In the genomic region with DNA sequence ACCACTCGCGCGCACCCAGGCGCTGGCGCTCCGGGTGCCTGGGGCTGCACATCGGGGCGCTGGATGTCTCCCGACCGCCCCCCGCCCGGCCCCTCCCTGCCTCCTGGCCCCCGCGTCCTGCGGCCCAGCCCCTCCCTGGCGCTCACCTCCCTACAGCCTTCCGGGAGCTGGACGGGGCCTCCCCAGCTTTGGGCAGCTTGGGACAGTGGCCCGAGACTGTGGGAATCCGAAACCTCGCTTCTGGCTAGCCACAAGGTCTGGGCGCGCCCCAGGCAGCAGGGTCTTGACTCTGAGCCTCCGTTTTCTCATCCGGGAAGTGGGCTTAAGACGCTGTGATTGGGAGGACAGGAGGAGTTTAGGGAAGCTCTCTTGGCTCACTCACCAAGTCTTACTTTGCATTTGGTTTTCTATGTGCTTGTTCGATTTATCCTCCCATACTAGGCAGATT, we compare ENCODE assay signal across 9 cellular contexts. TPM values are rescaled to one million over a fixed set of nuclear protein-coding genes. Genes with fewer than 3 reads are reported as not detected.
DNase-seq lines count a peak whose midpoint lies in the region; ATAC-seq, FAIRE-seq and TF ChIP-seq lines count a peak whose summit lies in the region.
"Had no signal": no experiment of that assay in that cellular context is flagged by ENCODE, and none has a peak within 500 bp of the region (broad histone marks: within the 10 kb centered on the region; RNA-seq: fewer than 3 reads in every experiment).

No MANE protein-coding gene starts in this region.

- H3K4me3 Mint-ChIP-seq in activated naive CD4-positive, alpha-beta T cell treated with anti-CD3 and anti-CD28 coated beads, Interleukin-2, amount 10 ng/mL, durations not matched to agents 7 days and 5 days, result peak overlapping the region; percentile 65

- no peak overlapping the region for H2AK5ac ChIP-seq in mesendoderm (ENCODE audit: low read length)

- H3K79me1 ChIP-seq in mesendoderm (ENCODE audit: low read length), result no peaks in the 10 kb centered on the region

- H3K18ac ChIP-seq in mesendoderm (ENCODE audit: low read length), result peak overlapping the region; percentile 53

- H3K4me1 ChIP-seq in mesendoderm (ENCODE audit: control insufficient read depth, low read depth, low read length) (peaks cover 6% of the 10 kb centered on the region), urinary bladder (ENCODE audit: insufficient read depth) (no peaks in the 10 kb centered on the region)

- WGBS in mesendoderm (ENCODE audit: extremely low coverage, insufficient coverage, low lambda C conversion rate), result no CpG with 5 or more reads among the region's 27 CpGs
- WGBS in urinary bladder, result 8% methylated on average over 27 of the region's 27 CpGs

- H3K23ac ChIP-seq in mesendoderm (ENCODE audit: low read length), result no peak overlapping the region

- H2BK15ac ChIP-seq in mesendoderm (replicated peaks; ENCODE audit: low read depth), result no peak overlapping the region

- H3K4me2 ChIP-seq in mesendoderm (ENCODE audit: low read length), result peak overlapping the region; percentile 27

- H3K36me3 ChIP-seq in bronchial epithelial cell (ENCODE audit: control insufficient read depth, insufficient read depth, low read length), result peaks cover 4% of the 10 kb centered on the region
- H3K36me3 ChIP-seq in mesendoderm (ENCODE audit: control insufficient read depth, insufficient read depth, low read length), result no peaks in the 10 kb centered on the region
- no peaks in the 10 kb centered on the region for H3K36me3 ChIP-seq in urinary bladder (ENCODE audit: insufficient read depth)

- no peak for TF ChIP-seq CTCF in bronchial epithelial cell (IDR thresholded peaks at IDR 0.05; ENCODE audit: insufficient read depth, low read length, severe bottlenecking)

- H3K9ac ChIP-seq in mesendoderm (ENCODE audit: low read length), result peak overlapping the region; percentile 24

- peak overlapping the region; percentile 59 for H3K56ac ChIP-seq in mesendoderm (ENCODE audit: low read length)

- H3K9me3 Mint-ChIP-seq in activated naive CD4-positive, alpha-beta T cell treated with anti-CD3 and anti-CD28 coated beads, Interleukin-2, amount 10 ng/mL, durations not matched to agents 7 days and 5 days, result no peaks in the 10 kb centered on the region

- peak overlapping the region; percentile 45 for H3K4me3 ChIP-seq in bronchial epithelial cell (ENCODE audit: low read depth, low read length)
- no peak overlapping the region for H3K4me3 ChIP-seq in mesendoderm (ENCODE audit: low read length)
- H3K4me3 ChIP-seq in urinary bladder (ENCODE audit: low read depth, low read length), result peak overlapping the region; percentile 72

- H3K4me1 Mint-ChIP-seq in activated naive CD4-positive, alpha-beta T cell treated with anti-CD3 and anti-CD28 coated beads, Interleukin-2, amount 10 ng/mL, durations not matched to agents 7 days and 5 days, result peaks cover 7% of the 10 kb centered on the region

- ATAC-seq in GM19324 (IDR thresholded peaks at IDR 0.05; ENCODE audit: low FRiP score, unreplicated experiment), result no peak
- no peak for ATAC-seq in GM21717 (IDR thresholded peaks at IDR 0.05; ENCODE audit: unreplicated experiment)

- no peak overlapping the region for H3K27ac Mint-ChIP-seq in activated naive CD4-positive, alpha-beta T cell treated with anti-CD3 and anti-CD28 coated beads, Interleukin-2, amount 10 ng/mL, durations not matched to agents 7 days and 5 days

- no peaks in the 10 kb centered on the region for H3K36me3 Mint-ChIP-seq in activated naive CD4-positive, alpha-beta T cell treated with anti-CD3 and anti-CD28 coated beads, Interleukin-2, amount 10 ng/mL, durations not matched to agents 7 days and 5 days

- H3K27me3 ChIP-seq in bronchial epithelial cell (ENCODE audit: control insufficient read depth, insufficient read depth, low read length), result peaks cover 2% of the 10 kb centered on the region
- no peaks in the 10 kb centered on the region for H3K27me3 ChIP-seq in mesendoderm (ENCODE audit: insufficient read depth, low read length, poor library complexity)

- H2BK5ac ChIP-seq in mesendoderm (ENCODE audit: low read length), result no peak overlapping the region

- FAIRE-seq in bronchial epithelial cell (lab: Jason Lieb, UNC), result no peak

- H3K27me3 Mint-ChIP-seq in activated naive CD4-positive, alpha-beta T cell treated with anti-CD3 and anti-CD28 coated beads, Interleukin-2, amount 10 ng/mL, durations not matched to agents 7 days and 5 days, result peaks cover 86% of the 10 kb centered on the region

- no peak overlapping the region for H3K27ac ChIP-seq in mesendoderm (ENCODE audit: low read depth, low read length)
- no peak overlapping the region for H3K27ac ChIP-seq in urinary bladder (ENCODE audit: low read depth)

- H4K8ac ChIP-seq in mesendoderm (ENCODE audit: low read depth, low read length), result no peak overlapping the region

- H4K5ac ChIP-seq in mesendoderm (ENCODE audit: low read length), result no peak overlapping the region

- H3K4ac ChIP-seq in mesendoderm (ENCODE audit: low read depth, low read length), result no peak overlapping the region

- H2BK120ac ChIP-seq in mesendoderm (ENCODE audit: low read depth, low read length), result no peak overlapping the region

- no peak for DNase-seq in activated naive CD4-positive, alpha-beta T cell treated with anti-CD3 and anti-CD28 coated beads, Interleukin-2, amount 10 ng/mL, durations not matched to agents 7 days and 5 days
- DNase-seq in activated naive CD4-positive, alpha-beta T cell (lab: John Stamatoyannopoulos, UW), result no peak
- no peak for DNase-seq in bronchial epithelial cell (ENCODE audit: low read depth)
- no peak for DNase-seq in mesendoderm
- no peak for DNase-seq in NCI-H2227 (lab: John Stamatoyannopoulos, UW; ENCODE audit: unreplicated experiment)
- DNase-seq: NCI-H1092 had no signal

- CTCF ChIA-PET in activated naive CD4-positive, alpha-beta T cell treated with anti-CD3 and anti-CD28 coated beads, Interleukin-2, amount 10 ng/mL, durations not matched to agents 7 days and 5 days (lab: Charles Lee), result no interaction called here

- no peaks in the 10 kb centered on the region for H3K79me2 ChIP-seq in mesendoderm (ENCODE audit: control insufficient read depth, insufficient read depth, low read length)

RNA-seq across cellular contexts. Expression of gene WNT4, which starts 0.7 kb away (rescaled TPM):
- total RNA-seq in bronchial epithelial cell, result 1.1 and 22.1 TPM in 2 replicates
- 0.08 TPM for polyA plus RNA-seq in mesendoderm (2013, experiment 1 of 2)
- polyA plus RNA-seq in mesendoderm (2013, experiment 2 of 2), result 0.10 TPM
- 3.0 TPM for total RNA-seq in urinary bladder
- 3.9 TPM for polyA plus RNA-seq in urinary bladder
